In the genomic region with DNA sequence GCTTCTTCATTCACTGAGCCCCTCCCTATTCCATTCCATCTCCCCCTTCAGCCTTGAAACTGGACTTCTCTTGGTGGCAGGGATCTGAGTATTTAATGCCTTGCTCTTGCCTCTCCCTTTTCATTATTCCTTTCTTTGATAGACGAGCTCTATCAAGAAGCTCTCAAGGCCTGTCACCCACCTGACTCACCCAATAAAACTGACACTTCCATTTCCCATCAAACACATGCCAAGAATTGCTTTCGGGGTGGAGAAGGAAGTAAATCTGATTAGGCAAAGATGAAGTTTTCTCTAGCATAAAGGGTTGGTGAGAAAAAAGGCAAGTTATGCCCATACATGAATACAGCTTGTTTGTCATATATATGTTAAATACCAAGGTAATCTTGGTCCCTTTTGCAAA, we compare ENCODE assay signal across 24 cellular contexts. TPM values are rescaled to one million over a fixed set of nuclear protein-coding genes. Genes with fewer than 3 reads are reported as not detected.
DNase-seq lines count a peak whose midpoint lies in the region; ATAC-seq, FAIRE-seq and TF ChIP-seq lines count a peak whose summit lies in the region.
"Had no signal": no experiment of that assay in that cellular context is flagged by ENCODE, and none has a peak within 500 bp of the region (broad histone marks: within the 10 kb centered on the region; RNA-seq: fewer than 3 reads in every experiment).

No MANE protein-coding gene starts in this region.

- no peak for ATAC-seq in natural killer cell treated with Interleukin-12 subunit alpha and Interleukin-12 subunit beta and Interleukin-15 and Interleukin-18, amount 100 ng/mL, for 72 hours
- ATAC-seq in natural killer cell = no peak
- peak; percentile 85 for ATAC-seq in mucosa of descending colon
- ATAC-seq in HG02885 (IDR thresholded peaks at IDR 0.05; ENCODE audit: poor library complexity, unreplicated experiment) = no peak
- no peak for ATAC-seq in activated CD4-positive, CD25-positive, alpha-beta regulatory T cell treated with anti-CD3 and anti-CD28 coated beads, Interleukin-2, amount 50 U/mL, for 24 hours

- H3K4me3 Mint-ChIP-seq in natural killer cell treated with Interleukin-12 subunit alpha and Interleukin-12 subunit beta and Interleukin-15 and Interleukin-18, amount 100 ng/mL, for 72 hours = no peak overlapping the region
- H3K4me3 Mint-ChIP-seq in natural killer cell = no peak overlapping the region
- H3K4me3 Mint-ChIP-seq: CD8-positive, alpha-beta memory T cell; HFFc6 had no signal

- peaks cover 2% of the 10 kb centered on the region for H3K27me3 ChIP-seq in bronchial epithelial cell (ENCODE audit: control insufficient read depth, insufficient read depth, low read length)

- H3K27ac Mint-ChIP-seq in natural killer cell treated with Interleukin-12 subunit alpha and Interleukin-12 subunit beta and Interleukin-15 and Interleukin-18, amount 100 ng/mL, for 72 hours = no peak overlapping the region
- no peak overlapping the region for H3K27ac Mint-ChIP-seq in natural killer cell
- H3K27ac Mint-ChIP-seq: CD8-positive, alpha-beta memory T cell; HFFc6 had no signal

- H3K4me3 ChIP-seq in bronchial epithelial cell (ENCODE audit: low read depth, low read length) (no peak overlapping the region), mucosa of descending colon (no peak overlapping the region)

- H3K36me3 ChIP-seq in bronchial epithelial cell (ENCODE audit: control insufficient read depth, insufficient read depth, low read length) (no peaks in the 10 kb centered on the region), mucosa of descending colon (ENCODE audit: low read depth) (no peaks in the 10 kb centered on the region)

- DNase-seq in natural killer cell treated with Interleukin-12 subunit alpha and Interleukin-12 subunit beta and Interleukin-15 and Interleukin-18, amount 100 ng/mL, for 72 hours (ENCODE audit: low spot score) = peak; percentile 12
- DNase-seq in natural killer cell (no peak), bronchial epithelial cell (ENCODE audit: low read depth) (peak; percentile 50), mucosa of descending colon (peak in 1 of 3 donors; percentile 32)
- DNase-seq in activated CD4-positive, alpha-beta T cell treated with anti-CD3 and anti-CD28 coated beads, Interleukin-2, amount 50 U/mL, for 4 hours = no peak
- DNase-seq: 8988T; Calu3; CD8-positive, alpha-beta memory T cell; DMS153; HFFc6; KG1; NCI-H1105; NCI-H2029 treated with DMSO at 0.1 percent for 48 hours; NCI-H345; NCI-H524; NCI-H82; Right ventricle myocardium superior; SW 1271 had no signal

- intact Hi-C loops in natural killer cell (cut with micrococcal nuclease) = no loop called here
- intact Hi-C loops in mucosa of descending colon (cut with DNase I, micrococcal nuclease) = no loop called here

- FAIRE-seq in bronchial epithelial cell (lab: Jason Lieb, UNC) = no peak
- FAIRE-seq: G401.6, GM19239, HTR-8/SVneo had no signal

- peaks cover 21 to 34% of the 10 kb centered on the region in 2 donors for H3K27me3 Mint-ChIP-seq in natural killer cell treated with Interleukin-12 subunit alpha and Interleukin-12 subunit beta and Interleukin-15 and Interleukin-18, amount 100 ng/mL, for 72 hours
- peaks cover 24 to 40% of the 10 kb centered on the region in 2 donors for H3K27me3 Mint-ChIP-seq in natural killer cell (ENCODE audit: low read depth in 2 of 2)

- H3K9me3 Mint-ChIP-seq in natural killer cell treated with Interleukin-12 subunit alpha and Interleukin-12 subunit beta and Interleukin-15 and Interleukin-18, amount 100 ng/mL, for 72 hours = no peaks in the 10 kb centered on the region
- peaks cover 0 to 6% of the 10 kb centered on the region in 2 donors for H3K9me3 Mint-ChIP-seq in natural killer cell

- H3K36me3 Mint-ChIP-seq in natural killer cell treated with Interleukin-12 subunit alpha and Interleukin-12 subunit beta and Interleukin-15 and Interleukin-18, amount 100 ng/mL, for 72 hours = no peaks in the 10 kb centered on the region
- H3K36me3 Mint-ChIP-seq in natural killer cell = no peaks in the 10 kb centered on the region

- H3K4me1 Mint-ChIP-seq in natural killer cell treated with Interleukin-12 subunit alpha and Interleukin-12 subunit beta and Interleukin-15 and Interleukin-18, amount 100 ng/mL, for 72 hours (ENCODE audit: low read depth in 2 of 2) = peaks cover 3 to 6% of the 10 kb centered on the region in 2 donors
- peaks cover 0 to 5% of the 10 kb centered on the region in 2 donors for H3K4me1 Mint-ChIP-seq in natural killer cell
- H3K4me1 Mint-ChIP-seq: CD8-positive, alpha-beta memory T cell had no signal

- TF ChIP-seq CTCF in natural killer cell (IDR thresholded peaks at IDR 0.05) = no peak
- no peak for TF ChIP-seq CTCF in bronchial epithelial cell (IDR thresholded peaks at IDR 0.05; ENCODE audit: insufficient read depth, low read length, severe bottlenecking)
- no peak for TF ChIP-seq CTCF in mucosa of descending colon (IDR thresholded peaks at IDR 0.05)

- no peaks in the 10 kb centered on the region for H3K9me3 ChIP-seq in mucosa of descending colon

- H3K4me1 ChIP-seq in mucosa of descending colon (ENCODE audit: low read depth) = no peaks in the 10 kb centered on the region

RNA-seq across cellular contexts. Expression of a gene that starts 34.9 kb away (rescaled TPM):
- not detected for total RNA-seq in natural killer cell treated with Interleukin-12 subunit alpha and Interleukin-12 subunit beta and Interleukin-15 and Interleukin-18, amount 100 ng/mL, for 72 hours
- total RNA-seq in natural killer cell (1 to 10 TPM in 2 of 3 donors, not detected in 1; 1.1 to 1.2 TPM), bronchial epithelial cell (0.26 and 0.38 TPM in 2 replicates), mucosa of descending colon (1 to 10 TPM; 2.8 to 7.5 (median 6.2) TPM)
- total RNA-seq: Right ventricle myocardium superior, SK-MEL-5 had no signal

Comparison
In these comparisons a context has a peak if more than half of its experiments do, and no peak if none do; other contexts are left out.
1. DNase-seq: peak in natural killer cell treated with Interleukin-12 subunit alpha and Interleukin-12 subunit beta and Interleukin-15 and Interleukin-18, amount 100 ng/mL, for 72 hours (single experiment) and bronchial epithelial cell (single experiment); none in natural killer cell (single experiment) and activated CD4-positive, alpha-beta T cell treated with anti-CD3 and anti-CD28 coated beads, Interleukin-2, amount 50 U/mL, for 4 hours (0 of 2).